Comparison of ENCODE assay signal across 8 cellular contexts in the genomic region with DNA sequence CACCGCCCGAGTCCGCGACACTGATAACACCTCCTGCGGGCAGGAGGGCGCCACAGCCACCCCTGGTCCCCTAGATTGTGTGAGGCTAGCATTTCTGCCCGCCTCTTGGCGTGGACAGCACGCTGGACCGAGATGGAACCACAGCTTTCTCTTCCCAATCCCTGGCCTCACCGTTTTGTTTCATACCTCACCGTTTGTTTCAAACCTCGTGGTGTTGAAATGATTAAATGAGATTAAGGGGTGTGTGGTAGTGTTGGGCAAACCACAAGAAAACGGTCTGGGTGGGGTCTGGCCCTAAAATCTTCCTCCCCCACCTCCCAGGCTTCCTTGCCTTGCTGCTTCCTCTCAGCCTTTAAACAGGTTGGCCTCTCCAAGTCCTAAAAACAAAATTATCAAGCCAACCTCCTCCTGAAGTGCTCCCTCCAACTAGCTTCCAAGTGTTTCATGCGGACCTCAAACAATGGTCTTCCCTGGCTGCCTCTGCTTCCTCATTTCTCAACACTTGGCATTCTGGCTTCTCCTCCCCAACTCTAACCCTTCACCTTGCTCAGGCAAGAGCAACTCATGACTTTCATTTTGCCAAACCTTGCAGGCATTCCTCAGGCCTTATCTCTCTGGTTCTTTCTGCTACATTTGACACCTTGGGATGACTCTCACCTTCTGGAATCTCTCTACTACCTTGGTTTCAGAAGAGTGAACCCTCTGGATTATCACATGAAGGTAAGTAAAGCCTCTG. TPM values are rescaled to one million over a fixed set of nuclear protein-coding genes. Genes with fewer than 3 reads are reported as not detected.
A peak's percentile ranks its signal among the peaks of the same experiment; 100 is the strongest.
DNase-seq lines count a peak whose midpoint lies in the region; ATAC-seq, FAIRE-seq and TF ChIP-seq lines count a peak whose summit lies in the region.

No MANE protein-coding gene starts in this region.

- H4K91ac ChIP-seq in neuronal stem cell (ENCODE audit: low read depth, low read length, poor library complexity): peak overlapping the region; percentile 68

- intact Hi-C loops in pancreas (cut with DNase I): no loop called here

- H3K9me3 ChIP-seq in duodenal mucosa (ENCODE audit: control insufficient read depth in 1 of 2, low read length in 2 of 2): no peaks in the 10 kb centered on the region
- H3K9me3 ChIP-seq in neuronal stem cell (replicated peaks in 1 of 2; ENCODE audit: control insufficient read depth in 2 of 2, insufficient read depth in 1 of 2, low read depth in 1 of 2, low read length in 2 of 2): peaks cover 0 to 6% of the 10 kb centered on the region in 2 donors
- no peaks in the 10 kb centered on the region for H3K9me3 ChIP-seq in pancreas

- H2BK12ac ChIP-seq in neuronal stem cell (ENCODE audit: low read length): no peak overlapping the region

- peak overlapping the region; percentile 20 for H3K18ac ChIP-seq in neuronal stem cell (ENCODE audit: low read length)

- ATAC-seq in pancreas: no peak
- ATAC-seq in GM21360 (IDR thresholded peaks at IDR 0.05; ENCODE audit: unreplicated experiment): no peak

- H3K9ac ChIP-seq in duodenal mucosa (ENCODE audit: low read depth in 1 of 2, low read length in 2 of 2) (peak overlapping the region; percentile 63 to 87), neuronal stem cell (ENCODE audit: low read depth, low read length, poor library complexity) (no peak overlapping the region)

- H2AK5ac ChIP-seq in neuronal stem cell (ENCODE audit: low read depth, low read length): peak overlapping the region; percentile 47

- H3K4me1 ChIP-seq in duodenal mucosa (ENCODE audit: control insufficient read depth in 1 of 2, insufficient read depth in 2 of 2, low read length in 2 of 2): peaks cover 17 to 19% of the 10 kb centered on the region in 2 donors
- H3K4me1 ChIP-seq in neuronal stem cell (ENCODE audit: control insufficient read depth in 2 of 2, insufficient read depth in 1 of 2, low read depth in 1 of 2, low read length in 2 of 2): no peaks in the 10 kb centered on the region
- H3K4me1 ChIP-seq in pancreas: peaks cover 0 to 7% (median 5%) of the 10 kb centered on the region in 3 donors

- WGBS in neuronal stem cell (ENCODE audit: extremely low coverage in 2 of 2, insufficient read length in 2 of 2, insufficient replicate concordance in 1 of 2), 2 donors: no CpG with 5 or more reads among the region's 15 CpGs
- 78 to 81% methylated on average over 15 of the region's 15 CpGs for WGBS in pancreas, 2 donors

- H3K27me3 ChIP-seq in duodenal mucosa (ENCODE audit: control insufficient read depth in 1 of 2, insufficient read depth in 2 of 2, low read length in 2 of 2): no peaks in the 10 kb centered on the region
- peaks cover 0 to 13% (median 0%) of the 10 kb centered on the region in 3 experiments for H3K27me3 ChIP-seq in neuronal stem cell (ENCODE audit: control insufficient read depth in 3 of 3, insufficient read depth in 3 of 3, low read depth in 1 of 3, low read length in 3 of 3)
- no peaks in the 10 kb centered on the region for H3K27me3 ChIP-seq in pancreas

- H3K36me3 ChIP-seq in duodenal mucosa (ENCODE audit: control insufficient read depth in 1 of 2, insufficient read depth in 2 of 2, low read length in 2 of 2): no peaks in the 10 kb centered on the region
- H3K36me3 ChIP-seq in neuronal stem cell (replicated peaks in 1 of 2; ENCODE audit: control insufficient read depth in 2 of 2, insufficient read depth in 2 of 2, low read length in 2 of 2): peaks cover 0 to 18% of the 10 kb centered on the region in 2 donors
- H3K36me3 ChIP-seq in pancreas: no peaks in the 10 kb centered on the region

- peaks cover 7% of the 10 kb centered on the region for H3K79me1 ChIP-seq in neuronal stem cell (ENCODE audit: low read depth, low read length)

- H3K27ac ChIP-seq in duodenal mucosa (ENCODE audit: low read depth, low read length): no peak overlapping the region
- H3K27ac ChIP-seq in neuronal stem cell (replicated peaks; ENCODE audit: low read length): no peak overlapping the region
- peak overlapping the region in 1 of 4 donors; percentile 82 for H3K27ac ChIP-seq in pancreas

- FAIRE-seq in pancreas (lab: Jason Lieb, UNC): no peak

- no peak overlapping the region for H4K8ac ChIP-seq in neuronal stem cell (ENCODE audit: low read depth, low read length)

- H3K4me2 ChIP-seq in neuronal stem cell (ENCODE audit: insufficient read depth, low read length, poor library complexity, severe bottlenecking): no peak overlapping the region

- no peak overlapping the region for H3K14ac ChIP-seq in neuronal stem cell (ENCODE audit: low read length)

- H2AFZ ChIP-seq in neuronal stem cell (ENCODE audit: low read length): peak overlapping the region; percentile 84

- peak overlapping the region; percentile 45 for H2BK15ac ChIP-seq in neuronal stem cell (ENCODE audit: low read length)

- DNase-seq in GM12864 (ENCODE audit: low read depth) (no peak), NOMO-1 treated with dmso at 0.1 percent for 144 hours (lab: John Stamatoyannopoulos, UW; ENCODE audit: unreplicated experiment) (peak; percentile 94), neuronal stem cell (ENCODE audit: low spot score) (no peak), NCI-H510A (lab: John Stamatoyannopoulos, UW) (no peak), pancreas (no peak)
- no peak for DNase-seq in stimulated activated CD4-positive, alpha-beta T cell treated with anti-CD3 and anti-CD28 coated beads, Interleukin-12 subunit alpha, Interleukin-12 subunit beta, amount 100 ng/mL, for 4 hours

- no peak overlapping the region for H3K23ac ChIP-seq in neuronal stem cell (ENCODE audit: low read depth, low read length, poor library complexity)

- H3K4ac ChIP-seq in neuronal stem cell (ENCODE audit: low read length): no peak overlapping the region

- no peak for TF ChIP-seq CTCF in GM12864 (IDR thresholded peaks at IDR 0.05; ENCODE audit: low read depth, low read length, missing control alignments)
- no peak for TF ChIP-seq CTCF in pancreas (IDR thresholded peaks at IDR 0.05)

- H3K4me3 ChIP-seq in GM12864 (ENCODE audit: low read depth, low read length) (peak overlapping the region; percentile 53), duodenal mucosa (ENCODE audit: low read depth in 1 of 2, low read length in 2 of 2) (peak overlapping the region; percentile 90 to 97), neuronal stem cell (ENCODE audit: low read length in 2 of 2) (peak overlapping the region in 1 of 2 donors; percentile 8), pancreas (peak overlapping the region in 2 of 4 donors; percentile 67 to 77)

- H2BK120ac ChIP-seq in neuronal stem cell (ENCODE audit: low read depth, low read length): no peak overlapping the region

- peak overlapping the region; percentile 32 for H2BK5ac ChIP-seq in neuronal stem cell (ENCODE audit: low read length)

RNA-seq across cellular contexts. Expression of gene ATP13A3, which starts 1.4 kb away (rescaled TPM):
- 27.9 TPM for polyA plus RNA-seq in neuronal stem cell (2013, experiment 1 of 2)
- polyA plus RNA-seq in neuronal stem cell (2013, experiment 2 of 2): 28.7 TPM
- 10 to 100 TPM; 17.9 to 66.6 (median 28.9) TPM for total RNA-seq in pancreas
- polyA plus RNA-seq in pancreas: 10 to 100 TPM in 1 of 2 donors, 1 to 10 TPM in 1; 9.3 to 17.6 TPM
